ENCODE assay signal across 9 cellular contexts in genomic region chr18:35040638-35040987, GRCh38. TPM values are rescaled to one million over a fixed set of nuclear protein-coding genes. Genes with fewer than 3 reads are reported as not detected.
DNase-seq lines count a peak whose midpoint lies in the region; ATAC-seq and TF ChIP-seq lines count a peak whose summit lies in the region.
"Had no signal": no experiment of that assay in that cellular context is flagged by ENCODE, and none has a peak within 500 bp of the region (broad histone marks: within the 10 kb centered on the region; RNA-seq: fewer than 3 reads in every experiment).

No MANE protein-coding gene starts in this region.

- no peak for DNase-seq in HCT116 (ENCODE audit: low read depth, low spot score)
- no peak for DNase-seq in right cardiac atrium
- DNase-seq in NCI-H2171 (lab: John Stamatoyannopoulos, UW), result no peak
- no peak for DNase-seq in GM20000 (ENCODE audit: low spot score)

- H3K4me3 ChIP-seq in HCT116 (replicated peaks in 1 of 2; ENCODE audit: low read depth in 1 of 2, low read length in 2 of 2) (peak overlapping the region; percentile 65 to 84), WI38 (ENCODE audit: low read depth, low read length) (peak overlapping the region; percentile 93), right cardiac atrium (ENCODE audit: low read length) (peak overlapping the region; percentile 74), skin epidermis (peak overlapping the region; percentile 52 to 86 (median 60))

- ATAC-seq in HCT116 (no peak), right cardiac atrium (no peak), GM19023 (IDR thresholded peaks at IDR 0.05; ENCODE audit: unreplicated experiment) (no peak), GM19455 (IDR thresholded peaks at IDR 0.05; ENCODE audit: unreplicated experiment) (no peak)

- POLR2A ChIA-PET in HCT116 (lab: Charles Lee), result interaction anchor here (0.7 to 1.4 kb wide), 2 partner anchors 11 kb away, joined by 3 read pairs; no protein-coding TSS in a partner anchor

- intact Hi-C loops in HCT116 (cut with micrococcal nuclease), result no loop called here
- intact Hi-C loops in right cardiac atrium (cut with DNase I), result loop anchor here in 3 of 4 donors (5.0 to 10.0 kb wide), 2 partner anchors 94 to 102 kb away; no protein-coding TSS in a partner anchor

- CTCF ChIA-PET in HCT116 (lab: Charles Lee), result interaction anchor here (0.8 kb wide), 1 partner anchor 34 kb away, joined by 3 read pairs; no protein-coding TSS in a partner anchor

- H2AFZ ChIP-seq in HCT116 (ENCODE audit: low read depth, low read length, poor library complexity, severe bottlenecking), result peak overlapping the region; percentile 63

- no peaks in the 10 kb centered on the region for H3K9me3 ChIP-seq in HCT116 (ENCODE audit: control insufficient read depth in 1 of 2, insufficient read depth in 1 of 2, low read depth in 1 of 2, low read length in 2 of 2)
- H3K9me3 ChIP-seq in right cardiac atrium (ENCODE audit: control insufficient read depth, low read length), result no peaks in the 10 kb centered on the region

- no peaks in the 10 kb centered on the region for H3K36me3 ChIP-seq in HCT116 (ENCODE audit: control insufficient read depth in 1 of 2, insufficient read depth in 2 of 2, low read length in 2 of 2)

- no peak for TF ChIP-seq POLR2A in HCT116 (IDR thresholded peaks at IDR 0.05; ENCODE audit: borderline replicate concordance, extremely low read depth, insufficient read depth, insufficient read length)

- RAD21 ChIA-PET in HCT116 (lab: Charles Lee; ENCODE audit: low non-redundant PET in 1 of 2, low total read pairs in 2 of 2, uncharacterized antibody in 2 of 2, unreplicated experiment in 2 of 2), result no interaction called here

- BruUV-seq in HCT116 (replicated peaks; lab: Mats Ljungman, UMichigan), result no TSS peak

- H3K79me2 ChIP-seq in HCT116 (ENCODE audit: insufficient read depth, low read length), result peaks cover 10% of the 10 kb centered on the region; the same call in 1 of the 2 replicates

- no peaks in the 10 kb centered on the region for H4K20me1 ChIP-seq in HCT116 (ENCODE audit: insufficient read depth)

- H3K9me2 ChIP-seq in HCT116 (ENCODE audit: insufficient read depth), result no peaks in the 10 kb centered on the region

- no peaks in the 10 kb centered on the region for H3K27me3 ChIP-seq in HCT116 (ENCODE audit: insufficient read depth, low read length)
- H3K27me3 ChIP-seq in right cardiac atrium (ENCODE audit: control insufficient read depth, insufficient read depth), result no peaks in the 10 kb centered on the region

- TF ChIP-seq CTCF in HCT116 (IDR thresholded peaks at IDR 0.05 in 2 of 3, conservative IDR thresholded peaks at IDR 0.05 in 1 of 3; ENCODE audit: borderline replicate concordance in 1 of 3, insufficient read depth in 1 of 3, low read depth in 2 of 3, low read length in 2 of 3) (no peak), WI38 (IDR thresholded peaks at IDR 0.05; ENCODE audit: low read depth, low read length) (no peak), GM20000 (IDR thresholded peaks at IDR 0.05; ENCODE audit: extremely low read depth, missing control alignments) (no peak)

- H3K27ac ChIP-seq in HCT116 (ENCODE audit: low read depth, low read length) (no peak overlapping the region), right cardiac atrium (ENCODE audit: low read length) (no peak overlapping the region), skin epidermis (peak overlapping the region in 18 of 21 experiments; percentile 37 to 93 (median 83))
- H3K27ac ChIP-seq: epithelial cell of prostate had no signal

- H3K4me2 ChIP-seq in HCT116 (ENCODE audit: low read length), result peak overlapping the region; percentile 98

- TF ChIP-seq RAD21 in HCT116 (IDR thresholded peaks at IDR 0.05; ENCODE audit: low read depth), result no peak

- H3K4me1 ChIP-seq in HCT116 (ENCODE audit: control insufficient read depth in 1 of 2, insufficient read depth in 2 of 2, low read length in 2 of 2) (peaks cover 14 to 25% of the 10 kb centered on the region in 2 experiments), right cardiac atrium (ENCODE audit: control insufficient read depth, insufficient read depth, low read length) (peaks cover 5% of the 10 kb centered on the region)

- peak overlapping the region; percentile 71 for H3K9ac ChIP-seq in HCT116 (ENCODE audit: low read length)

TF ChIP-seq in HCT116, 20 proteins besides CTCF, POLR2A, EP300 and RAD21:
- no peak for TF ChIP-seq ATF3 (IDR thresholded peaks at IDR 0.05)
- TF ChIP-seq POLR2AphosphoS5 (IDR thresholded peaks at IDR 0.05; ENCODE audit: low read depth, low read length), result no peak
- no peak for TF ChIP-seq SRF (IDR thresholded peaks at IDR 0.05; ENCODE audit: low read depth)
- no peak for TF ChIP-seq EGR1 (IDR thresholded peaks at IDR 0.05; ENCODE audit: low read depth)
- TF ChIP-seq ZFX (IDR thresholded peaks at IDR 0.05), result no peak
- no peak for TF ChIP-seq ZNF274 (IDR thresholded peaks at IDR 0.05; ENCODE audit: low read depth, low read length)
- no peak for TF ChIP-seq REST (IDR thresholded peaks at IDR 0.05; ENCODE audit: low read depth)
- TF ChIP-seq CEBPB (IDR thresholded peaks at IDR 0.05; ENCODE audit: low read depth), result no peak

RNA-seq across cellular contexts. Expression of gene MAPRE2, which starts 0.6 kb away (rescaled TPM):
- total RNA-seq in HCT116 (2021; ENCODE audit: unreplicated experiment), result 17.2 TPM
- 8.1 and 9.0 TPM in 2 replicates for polyA plus RNA-seq in HCT116 (2012)
- 100 to 1,000 TPM in 1 of 4 donors, 10 to 100 TPM in 3; 86.2 to 108 (median 92.0) TPM for total RNA-seq in right cardiac atrium
- polyA plus RNA-seq in right cardiac atrium, result 52.8 TPM

Comparison
In these comparisons a context has a peak if more than half of its experiments do, and no peak if none do; other contexts are left out.
1. H3K27ac ChIP-seq: peak in skin epidermis (18 of 21); none in HCT116 (single experiment) and right cardiac atrium (single experiment).
2. Peak in every context shown above with its lines, with median percentiles within 50 percentile points of each other: H3K4me3 ChIP-seq.